ENCODE assay signal across 8 cellular contexts in the genomic region with DNA sequence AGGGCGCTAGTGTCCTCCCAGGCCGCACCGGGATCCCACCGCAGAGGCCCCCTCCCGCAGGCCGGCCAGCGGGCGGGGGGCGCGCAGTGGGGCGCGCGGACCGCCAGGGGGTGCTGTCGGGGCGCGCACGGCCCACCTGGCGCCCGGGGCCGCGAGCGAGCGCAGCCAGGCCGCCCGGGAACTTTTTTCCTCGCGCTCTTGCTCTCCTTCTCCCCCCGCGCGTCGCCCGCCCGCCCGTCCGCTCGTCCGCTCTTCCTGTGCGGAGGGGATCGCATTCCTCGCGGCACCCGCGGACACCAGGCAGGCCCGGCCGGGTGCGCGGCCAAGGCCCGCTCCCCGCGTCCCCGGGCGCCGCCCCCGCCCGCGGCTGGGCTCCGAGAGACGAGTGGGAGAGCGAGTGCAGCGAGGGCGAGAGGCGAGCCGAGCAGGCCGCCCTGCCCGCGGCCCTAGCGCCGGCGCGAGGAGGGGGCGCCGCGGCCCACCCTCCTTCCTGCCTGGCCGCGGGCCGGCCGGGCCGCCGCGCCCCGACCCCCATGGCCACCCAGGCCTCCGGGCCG. TPM values are rescaled to one million over a fixed set of nuclear protein-coding genes. Genes with fewer than 3 reads are reported as not detected.
DNase-seq lines count a peak whose midpoint lies in the region; ATAC-seq and TF ChIP-seq lines count a peak whose summit lies in the region.

Gene RAI1, plus strand, starts transcription at position 272 of the 557 bp plus-strand sequence. CDS start 111,491 bp downstream, outside the sequence.

- H3K4me3 ChIP-seq in colonic mucosa = peak within 1 kb of the TSS; percentile 87

- no peaks in the 10 kb centered on the region for H3K36me3 ChIP-seq in colonic mucosa

- intact Hi-C loops in activated CD4-positive, alpha-beta T cell treated with anti-CD3 and anti-CD28 coated beads for 36 hours (cut with DNase I, micrococcal nuclease) = loop anchor here (1.0 to 5.0 kb wide), 13 partner anchors 13 to 406 kb away; partner anchors contain the start of genes DRC3 (in 1 of the 2), DRG2 (in 1 of the 2), PEMT (in 1 of the 2) and SREBF1 (in 1 of the 2)
- intact Hi-C loops in colonic mucosa (cut with DNase I) = loop anchor here (5.0 kb wide), 3 partner anchors 96 to 351 kb away; no protein-coding TSS in a partner anchor

- peak within 1 kb of the TSS; percentile 86 for H3K4me3 Mint-ChIP-seq in activated CD4-positive, alpha-beta T cell treated with anti-CD3 and anti-CD28 coated beads for 36 hours

- DNase-seq in SIG-M5 treated with dmso at 0.1 percent for 504 hours (lab: John Stamatoyannopoulos, UW; ENCODE audit: unreplicated experiment) = peak; percentile 48
- DNase-seq in SIG-M5 (lab: John Stamatoyannopoulos, UW) = no peak
- peak; percentile 61 for DNase-seq in NCI-H460 (ENCODE audit: extremely low read depth, low read depth)
- DNase-seq in activated CD4-positive, alpha-beta T cell treated with anti-CD3 and anti-CD28 coated beads for 36 hours = peak; percentile 84
- DNase-seq in colonic mucosa = peak; percentile 72
- DNase-seq in stimulated activated CD4-positive, alpha-beta T cell treated with anti-CD3 and anti-CD28 coated beads, Interleukin-1b, Interleukin-23, amount 100 ng/mL, for 24 hours (ENCODE audit: low read depth in 4 of 4, low spot score in 1 of 4) = peak in 3 of 4 experiments; percentile 40 to 54 (median 52)

- ATAC-seq in HG03097 (IDR thresholded peaks at IDR 0.05; ENCODE audit: low FRiP score, unreplicated experiment) = peak; percentile 42
- ATAC-seq in activated CD4-positive, alpha-beta T cell treated with anti-CD3 and anti-CD28 coated beads for 36 hours = peak; percentile 63

- H3K27ac ChIP-seq in colonic mucosa (peak within 1 kb of the TSS; percentile 93), layer of hippocampus (ENCODE audit: low read depth, low read length) (peak within 1 kb of the TSS; percentile 81)

- peak within 1 kb of the TSS; percentile 88 to 98 for H3K9ac ChIP-seq in colonic mucosa (ENCODE audit: low read depth in 2 of 2, low read length in 2 of 2)

- H3K4me1 ChIP-seq in colonic mucosa = peaks cover 15% of the 10 kb centered on the region

- no peaks in the 10 kb centered on the region for H3K27me3 ChIP-seq in colonic mucosa
- no peaks in the 10 kb centered on the region for H3K27me3 ChIP-seq in layer of hippocampus (ENCODE audit: control insufficient read depth, insufficient read depth, low read length)

- CTCF ChIA-PET in activated CD4-positive, alpha-beta T cell treated with anti-CD3 and anti-CD28 coated beads for 36 hours (lab: Charles Lee) = interaction anchor here (0.6 to 1.6 kb wide), 7 partner anchors 11 to 532 kb away, joined by 4 to 12 read pairs (median 5); no protein-coding TSS in a partner anchor

- no peaks in the 10 kb centered on the region for H3K27me3 Mint-ChIP-seq in activated CD4-positive, alpha-beta T cell treated with anti-CD3 and anti-CD28 coated beads for 36 hours

- peak within 1 kb of the TSS; percentile 86 for H3K27ac Mint-ChIP-seq in activated CD4-positive, alpha-beta T cell treated with anti-CD3 and anti-CD28 coated beads for 36 hours

- peaks cover 27% of the 10 kb centered on the region for H3K4me1 Mint-ChIP-seq in activated CD4-positive, alpha-beta T cell treated with anti-CD3 and anti-CD28 coated beads for 36 hours

- H3K36me3 Mint-ChIP-seq in activated CD4-positive, alpha-beta T cell treated with anti-CD3 and anti-CD28 coated beads for 36 hours (ENCODE audit: low read depth) = no peaks in the 10 kb centered on the region

- H3K9me3 Mint-ChIP-seq in activated CD4-positive, alpha-beta T cell treated with anti-CD3 and anti-CD28 coated beads for 36 hours (ENCODE audit: low read depth) = no peaks in the 10 kb centered on the region

- H3K9me3 ChIP-seq in colonic mucosa = no peaks in the 10 kb centered on the region

- POLR2A ChIA-PET in activated CD4-positive, alpha-beta T cell treated with anti-CD3 and anti-CD28 coated beads for 36 hours (lab: Charles Lee) = interaction anchor here (1.2 kb wide), 1 partner anchor 155 kb away, joined by 4 read pairs; no protein-coding TSS in a partner anchor

- TF ChIP-seq CTCF in colonic mucosa (IDR thresholded peaks at IDR 0.05) = peak; percentile 22

RNA-seq across cellular contexts. Expression of gene RAI1, which starts in this region (rescaled TPM):
- total RNA-seq in NCI-H460 (2014; rRNA removed; shearing (Covaris generic)) = 7.3 and 9.6 TPM in 2 replicates
- polyA plus RNA-seq in NCI-H460 (2014; cell fraction: nucleus; rRNA removed) = 20.0 and 26.9 TPM in 2 replicates
- 10 to 100 TPM; 13.6 to 16.4 TPM for total RNA-seq in activated CD4-positive, alpha-beta T cell treated with anti-CD3 and anti-CD28 coated beads for 36 hours
- total RNA-seq in colonic mucosa = 10 to 100 TPM; 21.8 to 24.5 TPM
